In genomic region chr15:47066386-47066785, GRCh38 we compare ENCODE assay signal across 23 cellular contexts.
"Had no signal": no experiment of that assay in that cellular context is flagged by ENCODE, and none has a peak within 500 bp of the region (broad histone marks: within the 10 kb centered on the region; RNA-seq: fewer than 3 reads in every experiment).

No MANE protein-coding gene starts in this region.

- H3K27ac Mint-ChIP-seq: activated naive CD4-positive, alpha-beta T cell treated with anti-CD3 and anti-CD28 coated beads, Interleukin-2, amount 50 U/mL, for 24 hours; brain; dendritic cell treated with granulocyte-macrophage colony-stimulating factor and Interleukin-4, amounts not matched to agents 40 ng/mL and 50 ng/mL, for 4 days; immature natural killer cell; natural killer cell; progenitor cell of endocrine pancreas; WTC11 had no signal

- DNase-seq: activated gamma-delta T cell treated with Interleukin-2 at 50 U/mL for 16 hours; activated T-cell treated with anti-CD3 and anti-CD28 coated beads, Interleukin-2, amount 50 U/mL, for 1 hour; aorta; effector CD8-positive, alpha-beta T cell; foreskin melanocyte; immature natural killer cell; midbrain; natural killer cell; retina; stimulated activated CD4-positive, alpha-beta T cell treated with anti-CD3 and anti-CD28 coated beads, Interleukin-2, amount 100 ng/mL, for 48 hours; stimulated activated CD8-positive, alpha-beta memory T cell treated with anti-CD3 and anti-CD28 coated beads, Interleukin-4, amount 100 ng/mL, for 48 hours; stimulated activated naive CD4-positive, alpha-beta T cell; testis; trophoblast cell; uterus had no signal

- H3K27me3 ChIP-seq: testis, uterus had no signal

- H3K4me1 Mint-ChIP-seq: activated naive CD4-positive, alpha-beta T cell treated with anti-CD3 and anti-CD28 coated beads, Interleukin-2, amount 50 U/mL, for 24 hours; brain; immature natural killer cell; natural killer cell; WTC11 had no signal

- H3K36me3 Mint-ChIP-seq: activated naive CD4-positive, alpha-beta T cell treated with anti-CD3 and anti-CD28 coated beads, Interleukin-2, amount 50 U/mL, for 24 hours; brain; immature natural killer cell; natural killer cell; WTC11 had no signal

- H3K9me3 ChIP-seq: testis, uterus had no signal

- H3K4me1 ChIP-seq: testis, uterus had no signal

- H3K4me3 Mint-ChIP-seq: activated naive CD4-positive, alpha-beta T cell treated with anti-CD3 and anti-CD28 coated beads, Interleukin-2, amount 50 U/mL, for 24 hours; brain; dendritic cell treated with granulocyte-macrophage colony-stimulating factor and Interleukin-4, amounts not matched to agents 40 ng/mL and 50 ng/mL, for 4 days; immature natural killer cell; natural killer cell; WTC11 had no signal

- H3K27ac ChIP-seq: testis, uterus had no signal

- ATAC-seq: esophagus mucosa, left lobe of liver, natural killer cell, WTC11 had no signal

- H3K36me3 ChIP-seq: uterus had no signal

- H3K9me3 Mint-ChIP-seq: activated naive CD4-positive, alpha-beta T cell treated with anti-CD3 and anti-CD28 coated beads, Interleukin-2, amount 50 U/mL, for 24 hours; brain; WTC11 had no signal

- H3K4me3 ChIP-seq: lung, testis, uterus had no signal
